ENCODE assay signal across 1 cellular context in genomic region chr11:96234866-96235441, GRCh38.
TF ChIP-seq lines count a peak whose summit lies in the region.

No MANE protein-coding gene starts in this region.

TF ChIP-seq in HEK293, 187 proteins besides CTCF, POLR2A, EP300 and RAD21 (continued from another document):
- TF ChIP-seq ZNF518A (tag by site-specific recombination; conservative IDR thresholded peaks at IDR 0.05; ENCODE audit: low read depth) (0 out of 2 replicates have a peak, but pooled peaks have one; percentile 24), ZNF114 (tag by site-specific recombination; IDR thresholded peaks at IDR 0.05) (no peak), YY1 (tag by site-specific recombination; IDR thresholded peaks at IDR 0.05) (0 out of 2 replicates have a peak, but pooled peaks have one; percentile 12), BCL11B (tag by site-specific recombination; IDR thresholded peaks at IDR 0.05; ENCODE audit: low read depth) (peak; percentile 75), ZNF391 (tag by site-specific recombination; IDR thresholded peaks at IDR 0.05; ENCODE audit: borderline replicate concordance, low read depth) (no peak), ZNF10 (tag by site-specific recombination; IDR thresholded peaks at IDR 0.05) (peak; percentile 50; the same call in 1 of the 2 replicates), KLF10 (tag by site-specific recombination; IDR thresholded peaks at IDR 0.05) (peak; percentile 43; the same call in 1 of the 2 replicates), GFI1B (tag by site-specific recombination; IDR thresholded peaks at IDR 0.05) (no peak; the same call in 1 of the 2 replicates), ZNF843 (tag by site-specific recombination; IDR thresholded peaks at IDR 0.05) (peak; percentile 68), BCL11A (tag by site-specific recombination; IDR thresholded peaks at IDR 0.05; ENCODE audit: low read depth) (peak; percentile 54; the same call in 1 of the 2 replicates), ZNF639 (tag by site-specific recombination; IDR thresholded peaks at IDR 0.05) (0 out of 2 replicates have a peak, but pooled peaks have one; percentile 36), ZEB2 (tag by site-specific recombination; IDR thresholded peaks at IDR 0.05) (peak; percentile 60; the same call in 1 of the 2 replicates), ZNF354C (tag by site-specific recombination; IDR thresholded peaks at IDR 0.05; ENCODE audit: borderline replicate concordance, low read depth) (no peak), ZSCAN30 (tag by site-specific recombination; IDR thresholded peaks at IDR 0.05) (peak; percentile 54; the same call in 1 of the 2 replicates), ZNF155 (tag by site-specific recombination; IDR thresholded peaks at IDR 0.05) (no peak), ZBTB44 (tag by site-specific recombination; IDR thresholded peaks at IDR 0.05) (0 out of 2 replicates have a peak, but pooled peaks have one; percentile 9), SETDB1 (IDR thresholded peaks at IDR 0.05; ENCODE audit: insufficient read length, low read length) (no peak), KLF1 (tag by site-specific recombination; IDR thresholded peaks at IDR 0.05) (no peak), TCF7L2 (IDR thresholded peaks at IDR 0.05; ENCODE audit: borderline replicate concordance, low read depth, low read length) (peak; percentile 77; the same call in 1 of the 2 replicates), IKZF3 (tag by site-specific recombination; IDR thresholded peaks at IDR 0.05) (peak; percentile 72), YY2 (tag by site-specific recombination; IDR thresholded peaks at IDR 0.05) (0 out of 2 replicates have a peak, but pooled peaks have one; percentile 30), ZNF473 (tag by site-specific recombination; IDR thresholded peaks at IDR 0.05) (no peak), ZNF629 (tag by site-specific recombination; IDR thresholded peaks at IDR 0.05) (peak; percentile 53), PRDM6 (tag by site-specific recombination; IDR thresholded peaks at IDR 0.05) (peak; percentile 90), ZNF146 (tag by site-specific recombination; IDR thresholded peaks at IDR 0.05) (0 out of 2 replicates have a peak, but pooled peaks have one; percentile 4), FEZF1 (tag by site-specific recombination; IDR thresholded peaks at IDR 0.05) (peak; percentile 72), ZNF174 (tag by site-specific recombination; IDR thresholded peaks at IDR 0.05) (no peak), ZBTB7A (tag by site-specific recombination; IDR thresholded peaks at IDR 0.05; ENCODE audit: low read depth) (0 out of 2 replicates have a peak, but pooled peaks have one; percentile 25), HOXD13 (CRISPR knock-in tag; IDR thresholded peaks at IDR 0.05; ENCODE audit: borderline replicate concordance) (0 out of 2 replicates have a peak, but pooled peaks have one; percentile 56), GLI4 (tag by site-specific recombination; IDR thresholded peaks at IDR 0.05) (no peak), GLI2 (tag by site-specific recombination; IDR thresholded peaks at IDR 0.05; ENCODE audit: borderline replicate concordance, low read depth) (peak; percentile 41; the same call in 1 of the 2 replicates)
- TF ChIP-seq, protein P1, sequence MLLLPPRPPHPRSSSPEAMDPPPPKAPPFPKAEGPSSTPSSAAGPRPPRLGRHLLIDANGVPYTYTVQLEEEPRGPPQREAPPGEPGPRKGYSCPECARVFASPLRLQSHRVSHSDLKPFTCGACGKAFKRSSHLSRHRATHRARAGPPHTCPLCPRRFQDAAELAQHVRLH (tag by site-specific recombination; IDR thresholded peaks at IDR 0.05) = peak; percentile 33; the same call in 1 of the 2 replicates
- TF ChIP-seq, protein P2, sequence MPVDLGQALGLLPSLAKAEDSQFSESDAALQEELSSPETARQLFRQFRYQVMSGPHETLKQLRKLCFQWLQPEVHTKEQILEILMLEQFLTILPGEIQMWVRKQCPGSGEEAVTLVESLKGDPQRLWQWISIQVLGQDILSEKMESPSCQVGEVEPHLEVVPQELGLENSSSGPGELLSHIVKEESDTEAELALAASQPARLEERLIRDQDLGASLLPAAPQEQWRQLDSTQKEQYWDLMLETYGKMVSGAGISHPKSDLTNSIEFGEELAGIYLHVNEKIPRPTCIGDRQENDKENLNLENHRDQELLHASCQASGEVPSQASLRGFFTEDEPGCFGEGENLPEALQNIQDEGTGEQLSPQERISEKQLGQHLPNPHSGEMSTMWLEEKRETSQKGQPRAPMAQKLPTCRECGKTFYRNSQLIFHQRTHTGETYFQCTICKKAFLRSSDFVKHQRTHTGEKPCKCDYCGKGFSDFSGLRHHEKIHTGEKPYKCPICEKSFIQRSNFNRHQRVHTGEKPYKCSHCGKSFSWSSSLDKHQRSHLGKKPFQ (tag by site-specific recombination; IDR thresholded peaks at IDR 0.05) = peak; percentile 58; the same call in 1 of the 2 replicates
- TF ChIP-seq, protein P3, sequence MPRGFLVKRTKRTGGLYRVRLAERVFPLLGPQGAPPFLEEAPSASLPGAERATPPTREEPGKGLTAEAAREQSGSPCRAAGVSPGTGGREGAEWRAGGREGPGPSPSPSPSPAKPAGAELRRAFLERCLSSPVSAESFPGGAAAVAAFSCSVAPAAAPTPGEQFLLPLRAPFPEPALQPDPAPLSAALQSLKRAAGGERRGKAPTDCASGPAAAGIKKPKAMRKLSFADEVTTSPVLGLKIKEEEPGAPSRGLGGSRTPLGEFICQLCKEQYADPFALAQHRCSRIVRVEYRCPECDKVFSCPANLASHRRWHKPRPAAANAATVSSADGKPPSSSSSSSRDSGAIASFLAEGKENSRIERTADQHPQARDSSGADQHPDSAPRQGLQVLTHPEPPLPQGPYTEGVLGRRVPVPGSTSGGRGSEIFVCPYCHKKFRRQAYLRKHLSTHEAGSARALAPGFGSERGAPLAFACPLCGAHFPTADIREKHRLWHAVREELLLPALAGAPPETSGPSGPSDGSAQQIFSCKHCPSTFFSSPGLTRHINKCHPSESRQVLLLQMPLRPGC (tag by site-specific recombination; IDR thresholded peaks at IDR 0.05) = peak; percentile 55; the same call in 1 of the 2 replicates
- TF ChIP-seq, protein P4, sequence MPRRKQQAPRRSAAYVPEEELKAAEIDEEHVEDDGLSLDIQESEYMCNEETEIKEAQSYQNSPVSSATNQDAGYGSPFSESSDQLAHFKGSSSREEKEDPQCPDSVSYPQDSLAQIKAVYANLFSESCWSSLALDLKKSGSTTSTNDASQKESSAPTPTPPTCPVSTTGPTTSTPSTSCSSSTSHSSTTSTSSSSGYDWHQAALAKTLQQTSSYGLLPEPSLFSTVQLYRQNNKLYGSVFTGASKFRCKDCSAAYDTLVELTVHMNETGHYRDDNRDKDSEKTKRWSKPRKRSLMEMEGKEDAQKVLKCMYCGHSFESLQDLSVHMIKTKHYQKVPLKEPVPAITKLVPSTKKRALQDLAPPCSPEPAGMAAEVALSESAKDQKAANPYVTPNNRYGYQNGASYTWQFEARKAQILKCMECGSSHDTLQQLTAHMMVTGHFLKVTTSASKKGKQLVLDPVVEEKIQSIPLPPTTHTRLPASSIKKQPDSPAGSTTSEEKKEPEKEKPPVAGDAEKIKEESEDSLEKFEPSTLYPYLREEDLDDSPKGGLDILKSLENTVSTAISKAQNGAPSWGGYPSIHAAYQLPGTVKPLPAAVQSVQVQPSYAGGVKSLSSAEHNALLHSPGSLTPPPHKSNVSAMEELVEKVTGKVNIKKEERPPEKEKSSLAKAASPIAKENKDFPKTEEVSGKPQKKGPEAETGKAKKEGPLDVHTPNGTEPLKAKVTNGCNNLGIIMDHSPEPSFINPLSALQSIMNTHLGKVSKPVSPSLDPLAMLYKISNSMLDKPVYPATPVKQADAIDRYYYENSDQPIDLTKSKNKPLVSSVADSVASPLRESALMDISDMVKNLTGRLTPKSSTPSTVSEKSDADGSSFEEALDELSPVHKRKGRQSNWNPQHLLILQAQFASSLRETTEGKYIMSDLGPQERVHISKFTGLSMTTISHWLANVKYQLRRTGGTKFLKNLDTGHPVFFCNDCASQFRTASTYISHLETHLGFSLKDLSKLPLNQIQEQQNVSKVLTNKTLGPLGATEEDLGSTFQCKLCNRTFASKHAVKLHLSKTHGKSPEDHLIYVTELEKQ (tag by site-specific recombination; IDR thresholded peaks at IDR 0.05; ENCODE audit: borderline replicate concordance) = 0 out of 2 replicates have a peak, but pooled peaks have one; percentile 26
